Comparison of ENCODE assay signal across 22 cellular contexts in genomic region chr3:183987014-183987600, GRCh38. TPM values are rescaled to one million over a fixed set of nuclear protein-coding genes. Genes with fewer than 3 reads are reported as not detected.
A peak's percentile ranks its signal among the peaks of the same experiment; 100 is the strongest.
DNase-seq lines count a peak whose midpoint lies in the region; ATAC-seq and TF ChIP-seq lines count a peak whose summit lies in the region.
"Had no signal": no experiment of that assay in that cellular context is flagged by ENCODE, and none has a peak within 500 bp of the region (broad histone marks: within the 10 kb centered on the region; RNA-seq: fewer than 3 reads in every experiment).

No MANE protein-coding gene starts in this region.

- no peaks in the 10 kb centered on the region for H3K9me3 ChIP-seq in psoas muscle
- H3K9me3 ChIP-seq: MG63, Peyer's patch had no signal

- WGBS in psoas muscle, 3 donors = 32 to 61% (median 39%) methylated on average over 11 of the region's 11 CpGs

- H3K4me3 ChIP-seq in Jurkat, Clone E6-1 (ENCODE audit: low read length) = peak overlapping the region; percentile 4; the same call in 1 of the 2 replicates
- no peak overlapping the region for H3K4me3 ChIP-seq in psoas muscle
- H3K4me3 ChIP-seq: MG63, Peyer's patch had no signal

- DNase-seq in Jurkat, Clone E6-1 (ENCODE audit: low read depth, low spot score) = peak; percentile 92
- DNase-seq in psoas muscle (peak in 1 of 2 donors; percentile 62), medulla oblongata (ENCODE audit: extremely low spot score) (no peak)
- DNase-seq in stimulated activated naive CD4-positive, alpha-beta T cell (lab: John Stamatoyannopoulos, UW) = no peak
- DNase-seq: AML-193; CD4-positive, alpha-beta memory T cell; DMS79 treated with DMSO at 0.1 percent for 48 hours; GDM1; HFFc6; KBM-7; MG63; NCI-H1105; NCI-H1930; NCI-H2171; NCI-H82; Peyer's patch; SHP77 had no signal

- H3K36me3 ChIP-seq in psoas muscle (ENCODE audit: insufficient read depth in 1 of 2, low read depth in 1 of 2) = peaks cover 4 to 77% of the 10 kb centered on the region in 2 donors

- intact Hi-C loops in psoas muscle (cut with DNase I) = loop anchor here in 1 of 2 donors (2.0 kb wide), 1 partner anchor 16 kb away; no protein-coding TSS in a partner anchor

- ATAC-seq in esophagus mucosa = peak; percentile 61
- peak; percentile 65 to 69 (median 67) for ATAC-seq in psoas muscle
- no peak for ATAC-seq in GM18502 (IDR thresholded peaks at IDR 0.05; ENCODE audit: poor library complexity, unreplicated experiment)

- TF ChIP-seq CTCF in C4-2B (conservative IDR thresholded peaks at IDR 0.05) = no peak
- no peak for TF ChIP-seq CTCF in psoas muscle (IDR thresholded peaks at IDR 0.05)

- peak overlapping the region; percentile 24; the same call in 1 of the 2 replicates for H3K27ac ChIP-seq in C4-2B
- H3K27ac ChIP-seq in psoas muscle = peak overlapping the region; percentile 76
- H3K27ac ChIP-seq: Peyer's patch had no signal

- H3K27me3 ChIP-seq in psoas muscle (ENCODE audit: insufficient read depth in 3 of 3, low read length in 2 of 3) = no peaks in the 10 kb centered on the region
- H3K27me3 ChIP-seq: MG63, Peyer's patch had no signal

- H3K4me1 ChIP-seq in psoas muscle = peaks cover 62% of the 10 kb centered on the region
- H3K4me1 ChIP-seq: Peyer's patch had no signal

RNA-seq across cellular contexts. Expression of gene ABCC5, which starts 30.6 kb away (rescaled TPM):
- polyA plus RNA-seq in Jurkat, Clone E6-1 (2012; ENCODE audit: insufficient read depth, insufficient read length) = 19.6 TPM
- total RNA-seq in esophagus mucosa = 35.8 TPM
- total RNA-seq in psoas muscle = 10 to 100 TPM; 34.4 to 94.2 (median 55.6) TPM
- polyA plus RNA-seq in psoas muscle = 10 to 100 TPM; 24.5 to 70.9 (median 61.1) TPM

RNA-seq across cellular contexts. Expression of gene HTR3D, which starts 44.4 kb away (rescaled TPM):
- polyA plus RNA-seq in Jurkat, Clone E6-1 (2012; ENCODE audit: insufficient read depth, insufficient read length) = not detected
- not detected for total RNA-seq in esophagus mucosa
- not detected for total RNA-seq in psoas muscle
- not detected for polyA plus RNA-seq in psoas muscle
- total RNA-seq: CD4-positive, alpha-beta memory T cell; H1; HFFc6; NCI-H460; Peyer's patch had no signal
- polyA plus RNA-seq: CD4-positive, alpha-beta memory T cell; H1 had no signal
